ENCODE assay signal across 20 cellular contexts in genomic region chr19:40332669-40333068, GRCh38. TPM values are rescaled to one million over a fixed set of nuclear protein-coding genes. Genes with fewer than 3 reads are reported as not detected.
DNase-seq lines count a peak whose midpoint lies in the region; ATAC-seq and TF ChIP-seq lines count a peak whose summit lies in the region.
"Had no signal": no experiment of that assay in that cellular context is flagged by ENCODE, and none has a peak within 500 bp of the region (broad histone marks: within the 10 kb centered on the region; RNA-seq: fewer than 3 reads in every experiment).

No MANE protein-coding gene starts in this region.

- intact Hi-C loops in dorsolateral prefrontal cortex (cut with DNase I): no loop called here

- peak in 1 of 56 donors; percentile 6 for TF ChIP-seq CTCF in dorsolateral prefrontal cortex (IDR thresholded peaks at IDR 0.05 in 54 of 56, conservative IDR thresholded peaks at IDR 0.05 in 2 of 56; ENCODE audit: low read depth in 1 of 56, partially characterized antibody in 56 of 56)

- peak overlapping the region in 2 of 59 donors; percentile 5 to 14 for H3K4me3 ChIP-seq in dorsolateral prefrontal cortex

- no peak overlapping the region for H3K27ac Mint-ChIP-seq in activated naive CD4-positive, alpha-beta T cell treated with anti-CD3 and anti-CD28 coated beads, Interleukin-2, amount 10 ng/mL, durations not matched to agents 7 days and 5 days
- H3K27ac Mint-ChIP-seq: B cell; CD4-positive, alpha-beta T cell; HFFc6; IgD-negative memory B cell had no signal

- H3K4me3 Mint-ChIP-seq in activated naive CD4-positive, alpha-beta T cell treated with anti-CD3 and anti-CD28 coated beads, Interleukin-2, amount 10 ng/mL, durations not matched to agents 7 days and 5 days: no peak overlapping the region
- H3K4me3 Mint-ChIP-seq: B cell; CD4-positive, alpha-beta T cell; HFFc6; IgD-negative memory B cell had no signal

- H3K27ac ChIP-seq in angular gyrus (ENCODE audit: low read depth, low read length) (peak overlapping the region; percentile 86), dorsolateral prefrontal cortex (peak overlapping the region in 57 of 59 donors; percentile 11 to 95 (median 84))

- no peak for ATAC-seq in HG02840 (IDR thresholded peaks at IDR 0.05; ENCODE audit: low FRiP score, unreplicated experiment)
- ATAC-seq in HG02571 (IDR thresholded peaks at IDR 0.05; ENCODE audit: unreplicated experiment): no peak
- ATAC-seq in GM18498 (IDR thresholded peaks at IDR 0.05; ENCODE audit: unreplicated experiment): no peak

- H3K27me3 ChIP-seq in dorsolateral prefrontal cortex: no peaks in the 10 kb centered on the region

- H3K4me1 Mint-ChIP-seq in activated naive CD4-positive, alpha-beta T cell treated with anti-CD3 and anti-CD28 coated beads, Interleukin-2, amount 10 ng/mL, durations not matched to agents 7 days and 5 days: no peaks in the 10 kb centered on the region
- H3K4me1 Mint-ChIP-seq: B cell had no signal

- no peaks in the 10 kb centered on the region for H3K9me3 Mint-ChIP-seq in activated naive CD4-positive, alpha-beta T cell treated with anti-CD3 and anti-CD28 coated beads, Interleukin-2, amount 10 ng/mL, durations not matched to agents 7 days and 5 days
- H3K9me3 Mint-ChIP-seq: CD4-positive, alpha-beta T cell; HFFc6; IgD-negative memory B cell had no signal

- H3K27me3 Mint-ChIP-seq in activated naive CD4-positive, alpha-beta T cell treated with anti-CD3 and anti-CD28 coated beads, Interleukin-2, amount 10 ng/mL, durations not matched to agents 7 days and 5 days: no peaks in the 10 kb centered on the region
- H3K27me3 Mint-ChIP-seq: B cell; CD4-positive, alpha-beta T cell; IgD-negative memory B cell had no signal

- DNase-seq in dorsolateral prefrontal cortex: peak in 1 of 10 donors; percentile 27
- peak; percentile 72 for DNase-seq in medulla oblongata (ENCODE audit: extremely low spot score)
- DNase-seq in superior temporal gyrus (ENCODE audit: extremely low spot score): peak; percentile 82
- DNase-seq in activated naive CD4-positive, alpha-beta T cell treated with anti-CD3 and anti-CD28 coated beads, Interleukin-2, amount 10 ng/mL, durations not matched to agents 7 days and 5 days: no peak
- DNase-seq: ACHN; Calu3; CD4-positive, alpha-beta T cell; DMS 273 treated with DMSO at 0.1 percent for 48 hours; DMS79; HCEC 1CT; HFFc6 had no signal

- peaks cover 33% of the 10 kb centered on the region for H3K36me3 Mint-ChIP-seq in activated naive CD4-positive, alpha-beta T cell treated with anti-CD3 and anti-CD28 coated beads, Interleukin-2, amount 10 ng/mL, durations not matched to agents 7 days and 5 days

- CTCF ChIA-PET in activated naive CD4-positive, alpha-beta T cell treated with anti-CD3 and anti-CD28 coated beads, Interleukin-2, amount 10 ng/mL, durations not matched to agents 7 days and 5 days (lab: Charles Lee): no interaction called here

RNA-seq across cellular contexts. Expression of gene C19orf47, which starts 15.5 kb away (rescaled TPM):
- total RNA-seq in dorsolateral prefrontal cortex: 10 to 100 TPM; 26.8 to 54.6 (median 37.4) TPM

RNA-seq across cellular contexts. Expression of gene PLD3, which starts 15.8 kb away (rescaled TPM):
- 100 to 1,000 TPM; 322 to 718 (median 553) TPM for total RNA-seq in dorsolateral prefrontal cortex

RNA-seq across cellular contexts. Expression of gene AKT2, which starts 47.5 kb away (rescaled TPM):
- total RNA-seq in dorsolateral prefrontal cortex: 100 to 1,000 TPM in 117 of 120 experiments, 10 to 100 TPM in 3; 95.3 to 215 (median 139) TPM

RNA-seq across cellular contexts. Expression of gene HIPK4, which starts 57.3 kb away (rescaled TPM):
- total RNA-seq in dorsolateral prefrontal cortex: under 1 TPM in 5 of 120 experiments, not detected in 115; 0.18 to 0.45 (median 0.22) TPM
- total RNA-seq: A172, H4, HT1080 had no signal
